In the genomic region with DNA sequence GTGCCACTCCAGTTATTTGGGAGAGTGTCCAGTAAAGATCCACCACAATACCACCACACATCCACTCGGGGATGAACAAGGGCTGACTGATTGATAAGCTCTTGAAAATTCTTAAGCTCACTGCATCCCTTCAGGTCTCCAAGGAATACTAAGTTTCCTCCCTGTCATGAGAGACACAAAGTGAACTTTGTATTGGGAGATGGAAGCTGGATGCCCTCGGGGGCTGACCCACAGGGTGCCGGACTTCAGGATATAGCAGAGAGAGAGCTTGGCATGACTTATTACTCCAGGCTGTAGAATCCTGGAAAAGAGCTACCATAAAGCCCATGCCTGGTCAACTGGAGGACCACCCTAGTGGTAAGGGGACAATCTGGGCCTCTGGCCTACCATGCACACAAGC, we compare ENCODE assay signal across 5 cellular contexts. TPM values are rescaled to one million over a fixed set of nuclear protein-coding genes. Genes with fewer than 3 reads are reported as not detected.
"Had no signal": no experiment of that assay in that cellular context is flagged by ENCODE, and none has a peak within 500 bp of the region (broad histone marks: within the 10 kb centered on the region; RNA-seq: fewer than 3 reads in every experiment).

No MANE protein-coding gene starts in this region.

RNA-seq across cellular contexts. Expression of a gene that starts 15.5 kb away (rescaled TPM):
- total RNA-seq: HepG2 had no signal
- polyA plus RNA-seq: HepG2, IgD-negative memory B cell, IMR-90 had no signal

RNA-seq across cellular contexts. Expression of a gene that starts 50.0 kb away (rescaled TPM):
- total RNA-seq: HepG2, HT-29, HT1080, IMR-90 had no signal
- polyA plus RNA-seq: HepG2, IgD-negative memory B cell, IMR-90 had no signal
